In genomic region chr7:36154255-36155212, GRCh38 we compare ENCODE assay signal across 9 cellular contexts. TPM values are rescaled to one million over a fixed set of nuclear protein-coding genes. Genes with fewer than 3 reads are reported as not detected.
DNase-seq lines count a peak whose midpoint lies in the region; ATAC-seq, FAIRE-seq and TF ChIP-seq lines count a peak whose summit lies in the region.
"Had no signal": no experiment of that assay in that cellular context is flagged by ENCODE, and none has a peak within 500 bp of the region (broad histone marks: within the 10 kb centered on the region; RNA-seq: fewer than 3 reads in every experiment).

No MANE protein-coding gene starts in this region.

- no peak overlapping the region for H2AFZ ChIP-seq in HepG2 (ENCODE audit: low read length)

- no peaks in the 10 kb centered on the region for H3K9me3 ChIP-seq in HepG2 (ENCODE audit: low read length)
- H3K9me3 ChIP-seq in stomach = no peaks in the 10 kb centered on the region

- TF ChIP-seq POLR2A in HepG2 (IDR thresholded peaks at IDR 0.05; ENCODE audit: insufficient read depth in 1 of 2, low read depth in 2 of 2, low read length in 2 of 2) (no peak), stomach (IDR thresholded peaks at IDR 0.05) (no peak)

- TF ChIP-seq EP300 in HepG2 (IDR thresholded peaks at IDR 0.05; ENCODE audit: low read depth in 2 of 2, low read length in 2 of 2) (no peak), HepG2 (CRISPR knock-in tag; IDR thresholded peaks at IDR 0.05; ENCODE audit: borderline replicate concordance) (no peak), stomach (IDR thresholded peaks at IDR 0.05) (no peak)

- in situ Hi-C loops in HepG2 (cut with HindIII; ENCODE audit: extremely low pct_ligation_motif_present, low pct_unique_long_range_greater_than_20kb) = loop anchor here (5.0 to 10.0 kb wide), 2 partner anchors 140 to 167 kb away; no protein-coding TSS in a partner anchor

- H3K27me3 ChIP-seq in HepG2 (ENCODE audit: control insufficient read depth in 1 of 2, insufficient read depth in 2 of 2, low read length in 2 of 2) (no peaks in the 10 kb centered on the region), stomach (no peaks in the 10 kb centered on the region)

- H3K4me3 ChIP-seq in HepG2 (replicated peaks in 1 of 3; ENCODE audit: insufficient read depth in 1 of 3, low read depth in 2 of 3, low read length in 3 of 3) (peak overlapping the region; percentile 82 to 91 (median 89)), stomach (peak overlapping the region; percentile 60 to 91 (median 81))

- no peaks in the 10 kb centered on the region for H3K27me3 Mint-ChIP-seq in activated naive CD8-positive, alpha-beta T cell

- ATAC-seq in HepG2 = 0 out of 3 replicates have a peak, but pooled peaks have one; percentile 2
- ATAC-seq in GM21360 (IDR thresholded peaks at IDR 0.05; ENCODE audit: unreplicated experiment) = no peak

- DNase-seq in DMS 273 (lab: John Stamatoyannopoulos, UW; ENCODE audit: unreplicated experiment) (peak; percentile 30), DMS 273 treated with DMSO at 0.1 percent for 48 hours (lab: John Stamatoyannopoulos, UW) (no peak), HepG2 (ENCODE audit: low spot score) (no peak), stomach (no peak), COR-L47 (lab: John Stamatoyannopoulos, UW) (no peak), SW 1271 (lab: John Stamatoyannopoulos, UW) (no peak)
- DNase-seq: NCI-H1417 treated with DMSO at 0.1 percent for 48 hours had no signal

- H3K4me1 Mint-ChIP-seq in activated naive CD8-positive, alpha-beta T cell (ENCODE audit: low read depth) = peaks cover 27% of the 10 kb centered on the region

- H3K36me3 ChIP-seq in HepG2 (replicated peaks in 1 of 2; ENCODE audit: control insufficient read depth in 1 of 2, insufficient read depth in 2 of 2, low read length in 2 of 2) = peaks cover 0 to under 1% of the 10 kb centered on the region in 2 experiments; a peak in 1 of 5 replicates
- H3K36me3 ChIP-seq in stomach = no peaks in the 10 kb centered on the region

- CTCF ChIA-PET in HepG2 (lab: Yijun Ruan, JAX; ENCODE audit: low intra/inter-chr PET ratio, low total read pairs) = no interaction called here

- no peak overlapping the region for H3K27ac Mint-ChIP-seq in activated naive CD8-positive, alpha-beta T cell

- peak overlapping the region; percentile 83 for H3K4me3 Mint-ChIP-seq in activated naive CD8-positive, alpha-beta T cell

- H3K79me2 ChIP-seq in HepG2 (ENCODE audit: insufficient read depth, low read length) = peaks cover 60% of the 10 kb centered on the region

- TF ChIP-seq RAD21 in HepG2 (CRISPR knock-in tag; IDR thresholded peaks at IDR 0.05) = no peak; the same call in 1 of the 2 replicates

- peak overlapping the region; percentile 91 for H3K4me2 ChIP-seq in HepG2 (ENCODE audit: low read depth, low read length)

- H3K4me1 ChIP-seq in HepG2 (ENCODE audit: insufficient read depth, low read length) (peaks cover 83% of the 10 kb centered on the region), stomach (peaks cover 45 to 69% (median 60%) of the 10 kb centered on the region in 4 donors)

- 51% methylated on average over 21 of the region's 44 CpGs for WGBS in HepG2 (ENCODE audit: low lambda C conversion rate)
- 82 to 91% (median 88%) methylated on average over 39 to 44 of the region's 44 CpGs for WGBS in stomach, 5 donors

- intact Hi-C loops in HepG2 (cut with micrococcal nuclease; ENCODE audit: unreplicated experiment) = loop anchor here (5.0 kb wide), 3 partner anchors 37 to 238 kb away; no protein-coding TSS in a partner anchor
- intact Hi-C loops in stomach (cut with DNase I; ENCODE audit: low total_unique reads) = loop anchor here (10.0 kb wide), 1 partner anchor 140 kb away; no protein-coding TSS in a partner anchor

- H4K20me1 ChIP-seq in HepG2 (ENCODE audit: insufficient read depth, low read length) = peaks cover 12% of the 10 kb centered on the region

- no peaks in the 10 kb centered on the region for H3K36me3 Mint-ChIP-seq in activated naive CD8-positive, alpha-beta T cell

- H3K9ac ChIP-seq in HepG2 (ENCODE audit: insufficient read depth, low read depth, low read length) = peak overlapping the region; percentile 84

- H3K9me3 Mint-ChIP-seq in activated naive CD8-positive, alpha-beta T cell (ENCODE audit: low read depth) = no peaks in the 10 kb centered on the region

- no TSS peak for BruUV-seq in HepG2 (replicated peaks; lab: Mats Ljungman, UMichigan)

- TF ChIP-seq CTCF in HepG2 (CRISPR knock-in tag; IDR thresholded peaks at IDR 0.05) = peak; percentile 58
- no peak for TF ChIP-seq CTCF in stomach (IDR thresholded peaks at IDR 0.05)

- FAIRE-seq in HepG2 (lab: Jason Lieb, UNC) = no peak

- POLR2A ChIA-PET in HepG2 (lab: Yijun Ruan, JAX) = no interaction called here

- peak overlapping the region; percentile 82 for H3K27ac ChIP-seq in HepG2 (ENCODE audit: extremely low read length, insufficient read depth, low read length)
- peak overlapping the region in 4 of 5 donors; percentile 90 to 95 (median 94) for H3K27ac ChIP-seq in stomach

TF ChIP-seq in HepG2, 621 proteins besides CTCF, POLR2A, EP300 and RAD21 (continues in another document):
- TF ChIP-seq ZMAT3 (CRISPR knock-in tag; conservative IDR thresholded peaks at IDR 0.05) = 0 out of 2 replicates have a peak, but pooled peaks have one; percentile 27
- TF ChIP-seq ATF6 (CRISPR knock-in tag; conservative IDR thresholded peaks at IDR 0.05) = no peak
- peak; percentile 48 for TF ChIP-seq SAP130 (CRISPR knock-in tag; IDR thresholded peaks at IDR 0.05; ENCODE audit: low read depth)
- TF ChIP-seq SP1 (IDR thresholded peaks at IDR 0.05) = no peak
- 0 out of 2 replicates have a peak, but pooled peaks have one; percentile 8 for TF ChIP-seq SP1 (CRISPR knock-in tag; IDR thresholded peaks at IDR 0.05)
- no peak for TF ChIP-seq ZBTB20 (CRISPR knock-in tag; IDR thresholded peaks at IDR 0.05; ENCODE audit: borderline replicate concordance, low read depth)
- no peak for TF ChIP-seq PHF20 (CRISPR knock-in tag; IDR thresholded peaks at IDR 0.05)
- TF ChIP-seq SMARCC2 (IDR thresholded peaks at IDR 0.05) = no peak
- TF ChIP-seq ZSCAN29 (CRISPR knock-in tag; conservative IDR thresholded peaks at IDR 0.05) = 0 out of 2 replicates have a peak, but pooled peaks have one; percentile 5
- TF ChIP-seq ZNF773 (CRISPR knock-in tag; IDR thresholded peaks at IDR 0.05; ENCODE audit: borderline replicate concordance) = 0 out of 2 replicates have a peak, but pooled peaks have one; percentile 53
- 0 out of 2 replicates have a peak, but pooled peaks have one; percentile 39 for TF ChIP-seq REL (CRISPR knock-in tag; conservative IDR thresholded peaks at IDR 0.05)

RNA-seq across cellular contexts. Expression of gene EEPD1, which starts 1.5 kb away (rescaled TPM):
- total RNA-seq in HepG2 (2016; rRNA removed; fragmentation: Illumina TruSeq; extraction: Trizol) = 10.0 and 10.1 TPM in 2 replicates
- 2.6 and 4.1 TPM in 2 replicates for total RNA-seq in HepG2 (2016; cell fraction: cytosol; rRNA removed; fragmentation: Illumina TruSeq; extraction: Trizol; ENCODE audit: low read depth)
- total RNA-seq in HepG2 (2016; cell fraction: insoluble cytoplasmic fraction; rRNA removed; fragmentation: Illumina TruSeq; extraction: Trizol) = 6.6 and 8.8 TPM in 2 replicates
- total RNA-seq in HepG2 (2016; cell fraction: membrane; rRNA removed; fragmentation: Illumina TruSeq; extraction: Trizol) = 4.1 and 4.5 TPM in 2 replicates
- total RNA-seq in HepG2 (2016; cell fraction: nucleus; rRNA removed; fragmentation: Illumina TruSeq; extraction: Trizol) = 8.1 and 10.7 TPM in 2 replicates
- polyA plus RNA-seq in HepG2 (2011; rRNA removed) = 16.4 and 18.4 TPM in 2 replicates
- polyA plus RNA-seq in HepG2 (2011; cell fraction: cytosol; rRNA removed) = 13.7 and 15.2 TPM in 2 replicates
- polyA plus RNA-seq in HepG2 (2011; cell fraction: nucleus; rRNA removed) = 36.9 and 55.6 TPM in 2 replicates
- 17.7 and 30.3 TPM in 2 replicates for polyA plus RNA-seq in HepG2 (2012)
- 1.3 and 1.6 TPM in 2 replicates for polyA plus RNA-seq in HepG2 (2016; cell fraction: cytosol; fragmentation: Illumina TruSeq; extraction: Trizol; ENCODE audit: low read depth)
- polyA plus RNA-seq in HepG2 (2016; cell fraction: insoluble cytoplasmic fraction; fragmentation: Illumina TruSeq; extraction: Trizol; ENCODE audit: low read depth) = 9.2 and 12.3 TPM in 2 replicates
- polyA plus RNA-seq in HepG2 (2016; cell fraction: membrane; fragmentation: Illumina TruSeq; extraction: Trizol; ENCODE audit: low read depth) = 2.9 and 3.7 TPM in 2 replicates
- polyA plus RNA-seq in HepG2 (2016; cell fraction: nucleus; fragmentation: Illumina TruSeq; extraction: Trizol; ENCODE audit: insufficient read depth, low read depth) = 36.8 and 40.3 TPM in 2 replicates
- polyA minus RNA-seq in HepG2 (2011; rRNA and poly(A)+ RNA removed; ENCODE audit: low replicate concordance) = 1.7 and 22.0 TPM in 2 replicates
- 6.0 and 8.7 TPM in 2 replicates for polyA minus RNA-seq in HepG2 (2011; cell fraction: cytosol; rRNA and poly(A)+ RNA removed)
- polyA minus RNA-seq in HepG2 (2011; cell fraction: nucleus; rRNA and poly(A)+ RNA removed) = 31.8 and 34.1 TPM in 2 replicates
- 100 to 1,000 TPM in 1 of 5 donors, 10 to 100 TPM in 4; 14.0 to 134 (median 21.4) TPM for total RNA-seq in stomach
- 10 to 100 TPM; 14.8 to 23.5 (median 17.4) TPM for polyA plus RNA-seq in stomach
